ENCODE assay signal across 16 cellular contexts in genomic region chr9:6917162-6917561, GRCh38.
DNase-seq lines count a peak whose midpoint lies in the region; ATAC-seq and TF ChIP-seq lines count a peak whose summit lies in the region.
"Had no signal": no experiment of that assay in that cellular context is flagged by ENCODE, and none has a peak within 500 bp of the region (broad histone marks: within the 10 kb centered on the region; RNA-seq: fewer than 3 reads in every experiment).

No MANE protein-coding gene starts in this region.

- no peaks in the 10 kb centered on the region; the same call in 1 of the 2 replicates for H4K20me1 ChIP-seq in GM23338 (replicated peaks; ENCODE audit: insufficient read depth)

- peak overlapping the region; percentile 41; the same call in 1 of the 2 replicates for H3K27ac Mint-ChIP-seq in GM23338
- H3K27ac Mint-ChIP-seq in CD4-positive, alpha-beta T cell, result no peak overlapping the region
- no peak overlapping the region for H3K27ac Mint-ChIP-seq in natural killer cell treated with Interleukin-12 subunit alpha and Interleukin-12 subunit beta and Interleukin-15 and Interleukin-18, amount 100 ng/mL, for 72 hours
- H3K27ac Mint-ChIP-seq in activated naive CD4-positive, alpha-beta T cell treated with anti-CD3 and anti-CD28 coated beads for 36 hours, result no peak overlapping the region

- H3K36me3 ChIP-seq in GM06990 (ENCODE audit: control insufficient read depth, insufficient read depth, low read length) (no peaks in the 10 kb centered on the region; the same call in 1 of the 2 replicates), GM23338 (ENCODE audit: insufficient read depth) (no peaks in the 10 kb centered on the region)
- H3K36me3 ChIP-seq: adrenal gland, MG63, SJSA1, upper lobe of left lung had no signal

- no peak for TF ChIP-seq CTCF in GM06990 (IDR thresholded peaks at IDR 0.05; ENCODE audit: insufficient read depth, low read length, poor library complexity, severe bottlenecking)
- TF ChIP-seq CTCF in GM23338 (conservative IDR thresholded peaks at IDR 0.05; ENCODE audit: low read depth in 2 of 2), result no peak
- no peak for TF ChIP-seq CTCF in CD4-positive, alpha-beta T cell (IDR thresholded peaks at IDR 0.05)
- no peak for TF ChIP-seq CTCF in lower leg skin (IDR thresholded peaks at IDR 0.05)

- DNase-seq in GM06990 (ENCODE audit: extremely low read depth, insufficient read length) (peak; percentile 34), GM23338 (ENCODE audit: low spot score) (no peak), lower leg skin (ENCODE audit: low spot score in 2 of 2) (no peak)
- no peak for DNase-seq in CD4-positive, alpha-beta T cell
- no peak for DNase-seq in natural killer cell treated with Interleukin-12 subunit alpha and Interleukin-12 subunit beta and Interleukin-15 and Interleukin-18, amount 100 ng/mL, for 72 hours (ENCODE audit: low spot score)
- no peak for DNase-seq in activated naive CD4-positive, alpha-beta T cell treated with anti-CD3 and anti-CD28 coated beads for 36 hours
- DNase-seq: activated CD4-positive, alpha-beta T cell treated with anti-CD3 and anti-CD28 coated beads, Interleukin-2, amount 50 U/mL, for 1 hour; adrenal gland; dorsolateral prefrontal cortex; mammary epithelial cell; MG63; NCI-H69; upper lobe of left lung had no signal

- H3K4me3 Mint-ChIP-seq in GM23338, result no peak overlapping the region
- no peak overlapping the region for H3K4me3 Mint-ChIP-seq in CD4-positive, alpha-beta T cell
- H3K4me3 Mint-ChIP-seq in natural killer cell treated with Interleukin-12 subunit alpha and Interleukin-12 subunit beta and Interleukin-15 and Interleukin-18, amount 100 ng/mL, for 72 hours, result no peak overlapping the region
- no peak overlapping the region for H3K4me3 Mint-ChIP-seq in activated naive CD4-positive, alpha-beta T cell treated with anti-CD3 and anti-CD28 coated beads for 36 hours

- H3F3A ChIP-seq in GM23338 (replicated peaks; ENCODE audit: low read depth), result no peaks in the 10 kb centered on the region

- CTCF ChIA-PET in CD4-positive, alpha-beta T cell (lab: Charles Lee), result no interaction called here
- CTCF ChIA-PET in activated naive CD4-positive, alpha-beta T cell treated with anti-CD3 and anti-CD28 coated beads for 36 hours (lab: Charles Lee), result no interaction called here

- peaks cover 14% of the 10 kb centered on the region; the same call in 2 of the 3 replicates for H3K4me1 Mint-ChIP-seq in GM23338
- H3K4me1 Mint-ChIP-seq in CD4-positive, alpha-beta T cell (ENCODE audit: low read depth), result peaks cover 32% of the 10 kb centered on the region
- H3K4me1 Mint-ChIP-seq in natural killer cell treated with Interleukin-12 subunit alpha and Interleukin-12 subunit beta and Interleukin-15 and Interleukin-18, amount 100 ng/mL, for 72 hours (ENCODE audit: low read depth in 2 of 2), result peaks cover 37 to 38% of the 10 kb centered on the region in 2 donors
- peaks cover 38% of the 10 kb centered on the region for H3K4me1 Mint-ChIP-seq in activated naive CD4-positive, alpha-beta T cell treated with anti-CD3 and anti-CD28 coated beads for 36 hours (ENCODE audit: low read depth)

- intact Hi-C loops in CD4-positive, alpha-beta T cell (cut with DNase I, micrococcal nuclease), result no loop called here
- intact Hi-C loops in lower leg skin (cut with DNase I; ENCODE audit: low total_unique reads), result no loop called here
- intact Hi-C loops in activated naive CD4-positive, alpha-beta T cell treated with anti-CD3 and anti-CD28 coated beads for 36 hours (cut with micrococcal nuclease), result no loop called here

- peak; percentile 89 for ATAC-seq in GM18909 (IDR thresholded peaks at IDR 0.05; ENCODE audit: poor library complexity, unreplicated experiment)
- no peak for ATAC-seq in GM23338
- ATAC-seq in HG03196 (IDR thresholded peaks at IDR 0.05; ENCODE audit: unreplicated experiment), result peak; percentile 81
- no peak for ATAC-seq in CD4-positive, alpha-beta T cell (ENCODE audit: poor library complexity)
- no peak for ATAC-seq in natural killer cell treated with Interleukin-12 subunit alpha and Interleukin-12 subunit beta and Interleukin-15 and Interleukin-18, amount 100 ng/mL, for 72 hours

- H3K27me3 ChIP-seq in GM06990 (replicated peaks; ENCODE audit: control insufficient read depth, insufficient read depth, low read length) (no peaks in the 10 kb centered on the region), GM23338 (ENCODE audit: insufficient read depth) (no peaks in the 10 kb centered on the region)
- H3K27me3 ChIP-seq in CD4-positive, alpha-beta T cell (ENCODE audit: control insufficient read depth, insufficient read depth, low read length), result no peaks in the 10 kb centered on the region
- H3K27me3 ChIP-seq: adrenal gland, dorsolateral prefrontal cortex, MG63, SJSA1, upper lobe of left lung had no signal

- no peak for TF ChIP-seq POLR2A in lower leg skin (IDR thresholded peaks at IDR 0.05)

- no peak overlapping the region for H3K4me2 ChIP-seq in GM23338

- 0 out of 2 replicates have a peak, but pooled peaks cover 3% of the 10 kb centered on the region for H3K9me2 ChIP-seq in GM23338 (ENCODE audit: insufficient read depth)

- no peak overlapping the region for H3K27ac ChIP-seq in GM23338 (ENCODE audit: low read depth)
- no peak overlapping the region for H3K27ac ChIP-seq in CD4-positive, alpha-beta T cell (ENCODE audit: low read depth, low read length)
- H3K27ac ChIP-seq: adrenal gland, SJSA1, upper lobe of left lung had no signal

- H3K79me2 ChIP-seq in GM23338 (replicated peaks; ENCODE audit: insufficient read depth), result peaks cover 5% of the 10 kb centered on the region; the same call in 1 of the 2 replicates

- H2AFZ ChIP-seq in GM23338, result no peak overlapping the region

- H3K4me1 ChIP-seq in GM23338 (ENCODE audit: insufficient read depth), result peaks cover 19% of the 10 kb centered on the region
- H3K4me1 ChIP-seq: adrenal gland, SJSA1 had no signal

- H3K4me3 ChIP-seq in GM06990 (replicated peaks; ENCODE audit: low read depth, low read length), result no peak overlapping the region
- no peak overlapping the region for H3K4me3 ChIP-seq in GM23338
- H3K4me3 ChIP-seq in lower leg skin (ENCODE audit: low read depth, poor library complexity, severe bottlenecking), result no peak overlapping the region
- H3K4me3 ChIP-seq: adrenal gland, dorsolateral prefrontal cortex, MG63, SJSA1, upper lobe of left lung had no signal

- peaks cover 2% of the 10 kb centered on the region for H3K27me3 Mint-ChIP-seq in GM23338 (ENCODE audit: insufficient read depth, low read depth, poor library complexity)
- H3K27me3 Mint-ChIP-seq in CD4-positive, alpha-beta T cell, result no peaks in the 10 kb centered on the region
- no peaks in the 10 kb centered on the region for H3K27me3 Mint-ChIP-seq in natural killer cell treated with Interleukin-12 subunit alpha and Interleukin-12 subunit beta and Interleukin-15 and Interleukin-18, amount 100 ng/mL, for 72 hours
- no peaks in the 10 kb centered on the region for H3K27me3 Mint-ChIP-seq in activated naive CD4-positive, alpha-beta T cell treated with anti-CD3 and anti-CD28 coated beads for 36 hours (ENCODE audit: low read depth)

- H3K9me3 ChIP-seq in CD4-positive, alpha-beta T cell (ENCODE audit: control insufficient read depth, low read length), result no peaks in the 10 kb centered on the region
- H3K9me3 ChIP-seq: adrenal gland, MG63, SJSA1, upper lobe of left lung had no signal

- H3K9me3 Mint-ChIP-seq in GM23338, result no peaks in the 10 kb centered on the region
- no peaks in the 10 kb centered on the region for H3K9me3 Mint-ChIP-seq in CD4-positive, alpha-beta T cell
- H3K9me3 Mint-ChIP-seq in natural killer cell treated with Interleukin-12 subunit alpha and Interleukin-12 subunit beta and Interleukin-15 and Interleukin-18, amount 100 ng/mL, for 72 hours, result peaks cover 3% of the 10 kb centered on the region
- peaks cover 3% of the 10 kb centered on the region for H3K9me3 Mint-ChIP-seq in activated naive CD4-positive, alpha-beta T cell treated with anti-CD3 and anti-CD28 coated beads for 36 hours

- POLR2A ChIA-PET in CD4-positive, alpha-beta T cell (lab: Charles Lee), result no interaction called here

- no peaks in the 10 kb centered on the region for H3K36me3 Mint-ChIP-seq in GM23338 (ENCODE audit: low read depth)
- peaks cover 35% of the 10 kb centered on the region for H3K36me3 Mint-ChIP-seq in CD4-positive, alpha-beta T cell (ENCODE audit: low read depth)
- H3K36me3 Mint-ChIP-seq in natural killer cell treated with Interleukin-12 subunit alpha and Interleukin-12 subunit beta and Interleukin-15 and Interleukin-18, amount 100 ng/mL, for 72 hours, result no peaks in the 10 kb centered on the region
- H3K36me3 Mint-ChIP-seq in activated naive CD4-positive, alpha-beta T cell treated with anti-CD3 and anti-CD28 coated beads for 36 hours (ENCODE audit: low read depth), result peaks cover 25% of the 10 kb centered on the region

TF ChIP-seq in GM23338, 12 proteins besides CTCF, POLR2A, EP300 and RAD21 (continues in another document):
- TF ChIP-seq STAT1 (IDR thresholded peaks at IDR 0.05; ENCODE audit: unreplicated experiment), result no peak
- TF ChIP-seq NANOG (IDR thresholded peaks at IDR 0.05; ENCODE audit: borderline replicate concordance), result no peak
- no peak for TF ChIP-seq CREB1 (CRISPR knock-in tag; IDR thresholded peaks at IDR 0.05; ENCODE audit: low read depth)
- no peak for TF ChIP-seq EZH2 (IDR thresholded peaks at IDR 0.05; ENCODE audit: low read depth, unreplicated experiment)
- TF ChIP-seq EZH2phosphoT487 (IDR thresholded peaks at IDR 0.05; ENCODE audit: unreplicated experiment), result no peak
- no peak for TF ChIP-seq ZNF331 (CRISPR knock-in tag; IDR thresholded peaks at IDR 0.05; ENCODE audit: low read depth)

Comparison
In these comparisons a context has a peak if more than half of its experiments do, and no peak if none do; other contexts are left out.
1. ATAC-seq: peak in GM18909 (single experiment) and HG03196 (single experiment); none in GM23338 (single experiment), CD4-positive, alpha-beta T cell (single experiment) and natural killer cell treated with Interleukin-12 subunit alpha and Interleukin-12 subunit beta and Interleukin-15 and Interleukin-18, amount 100 ng/mL, for 72 hours (0 of 2).